Comparison of ENCODE assay signal across 17 cellular contexts in genomic region chr7:157682946-157683239, GRCh38.
"Had no signal": no experiment of that assay in that cellular context is flagged by ENCODE, and none has a peak within 500 bp of the region (broad histone marks: within the 10 kb centered on the region; RNA-seq: fewer than 3 reads in every experiment).

No MANE protein-coding gene starts in this region.

- H3K36me3 Mint-ChIP-seq: memory B cell, naive B cell had no signal

- H3K36me3 ChIP-seq: left ventricle myocardium inferior, tibial artery, uterus had no signal

- H3K4me3 Mint-ChIP-seq: activated naive CD4-positive, alpha-beta T cell treated with anti-CD3 and anti-CD28 coated beads for 36 hours; memory B cell had no signal

- H3K9me3 ChIP-seq: left ventricle myocardium inferior, mucosa of descending colon, SK-N-SH, tibial artery, uterus had no signal

- ATAC-seq: mucosa of descending colon had no signal

- H3K27ac Mint-ChIP-seq: activated naive CD4-positive, alpha-beta T cell treated with anti-CD3 and anti-CD28 coated beads for 36 hours; memory B cell; progenitor cell of endocrine pancreas had no signal

- DNase-seq: activated CD4-positive, alpha-beta T cell treated with anti-CD3 and anti-CD28 coated beads for 1 hour; activated naive CD4-positive, alpha-beta T cell treated with anti-CD3 and anti-CD28 coated beads for 36 hours; aorta; effector CD4-positive, alpha-beta T cell; kidney glomerular epithelial cell; left ventricle myocardium inferior; mucosa of descending colon; naive B cell; SK-N-SH; stimulated activated CD4-positive, alpha-beta T cell treated with anti-CD3 and anti-CD28 coated beads, Interleukin-2, amount 100 ng/mL, for 24 hours; stimulated activated naive CD4-positive, alpha-beta T cell treated with Interleukin-2 at 50 U/mL for 16 hours; T1000 had no signal

- H3K9ac ChIP-seq: SK-N-SH had no signal

- FAIRE-seq: frontal cortex had no signal

- H3K27ac ChIP-seq: left ventricle myocardium inferior, tibial artery, uterus had no signal

- H3K4me3 ChIP-seq: left ventricle myocardium inferior, mucosa of descending colon, tibial artery, uterus had no signal
